Comparison of ENCODE assay signal across 8 cellular contexts in the genomic region with DNA sequence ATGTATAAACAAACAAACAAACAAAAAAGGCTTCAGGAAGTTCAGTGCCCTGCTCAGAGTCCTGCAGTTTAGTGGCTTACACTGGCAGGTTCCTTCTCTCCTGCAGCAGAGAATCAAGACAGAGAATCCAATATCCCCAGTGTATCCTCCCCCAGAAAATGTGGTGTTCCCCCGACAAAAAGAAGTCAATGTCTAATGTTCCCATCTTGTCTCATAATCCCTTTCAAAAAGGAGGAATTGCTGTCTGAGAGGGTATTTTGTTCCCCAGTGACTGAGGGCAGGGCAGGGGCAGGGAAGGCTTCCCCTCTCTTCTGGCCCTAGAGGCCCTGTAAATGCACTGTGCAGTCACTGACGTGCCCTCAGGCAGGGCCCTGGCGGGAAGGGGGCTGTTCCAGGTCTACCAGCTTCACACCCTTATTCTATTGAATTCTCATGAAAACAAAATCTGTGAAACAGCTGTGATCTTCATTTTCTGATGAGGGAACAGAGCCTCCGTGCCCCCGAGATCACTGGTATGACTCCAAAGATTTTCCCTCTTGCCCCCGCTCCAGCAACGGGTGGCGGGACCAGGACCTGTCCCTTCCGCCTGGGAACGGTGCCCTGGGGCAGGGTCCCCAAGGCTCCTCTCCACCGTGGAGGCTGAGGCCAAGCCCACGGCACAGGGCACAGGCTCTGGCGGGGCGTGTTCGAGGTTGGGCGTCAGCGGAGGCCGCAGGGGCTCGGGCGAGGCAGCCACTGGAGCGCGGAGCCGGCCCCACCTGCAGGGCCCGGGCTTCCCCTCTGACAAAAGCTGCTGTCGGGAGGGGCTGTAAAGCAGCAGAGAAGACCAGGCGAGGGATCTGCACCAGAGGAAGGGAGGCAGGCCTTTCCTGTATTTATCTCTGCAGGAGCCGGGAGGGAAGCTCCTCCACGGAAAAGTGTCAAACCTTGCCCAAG. TPM values are rescaled to one million over a fixed set of nuclear protein-coding genes. Genes with fewer than 3 reads are reported as not detected.
DNase-seq lines count a peak whose midpoint lies in the region; ATAC-seq and TF ChIP-seq lines count a peak whose summit lies in the region.

No MANE protein-coding gene starts in this region.

- H3K4me1 Mint-ChIP-seq in IgD-negative memory B cell = peaks cover 38 to 44% (median 43%) of the 10 kb centered on the region in 3 donors
- H3K4me1 Mint-ChIP-seq in naive B cell = peaks cover 44 to 68% (median 59%) of the 10 kb centered on the region in 3 donors

- H3K27ac Mint-ChIP-seq in IgD-negative memory B cell = peak overlapping the region; percentile 96 to 100 (median 98)
- H3K27ac Mint-ChIP-seq in naive B cell = peak overlapping the region; percentile 100

- DNase-seq in naive B cell (peak; percentile 97), LoVo (ENCODE audit: low spot score) (no peak), GF-D8 (lab: John Stamatoyannopoulos, UW) (no peak), NCI-H2107 (lab: John Stamatoyannopoulos, UW) (no peak)
- DNase-seq in stimulated activated CD8-positive, alpha-beta memory T cell treated with anti-CD3 and anti-CD28 coated beads, Interleukin-4, amount 100 ng/mL, for 48 hours = no peak

- TF ChIP-seq POLR2A in GM18526 (IDR thresholded peaks at IDR 0.05; ENCODE audit: extremely low read depth, insufficient read length) = peak; percentile 68

- H3K9me3 Mint-ChIP-seq in IgD-negative memory B cell (no peaks in the 10 kb centered on the region), naive B cell (peaks cover 0 to 7% (median 0%) of the 10 kb centered on the region in 7 donors)

- no peaks in the 10 kb centered on the region for H3K36me3 Mint-ChIP-seq in IgD-negative memory B cell
- H3K36me3 Mint-ChIP-seq in naive B cell = no peaks in the 10 kb centered on the region

- H3K4me3 Mint-ChIP-seq in IgD-negative memory B cell (peak overlapping the region; percentile 77 to 93 (median 88)), naive B cell (peak overlapping the region; percentile 55 to 93 (median 83))

- ATAC-seq in GM21825 (IDR thresholded peaks at IDR 0.05; ENCODE audit: unreplicated experiment) (peak; percentile 65), naive B cell (ENCODE audit: low read depth in 2 of 2) (peak; percentile 69 to 71)

- H3K27me3 Mint-ChIP-seq in IgD-negative memory B cell (no peaks in the 10 kb centered on the region), naive B cell (no peaks in the 10 kb centered on the region)

RNA-seq across cellular contexts. Expression of a gene that starts 13.4 kb away (rescaled TPM):
- polyA plus RNA-seq in IgD-negative memory B cell = 78.7 TPM
- 10 to 100 TPM; 46.5 to 98.0 (median 80.0) TPM for polyA plus RNA-seq in naive B cell (ENCODE audit: low read depth in 6 of 6)
